34 cellular contexts compared by ENCODE assay signal in the genomic region with DNA sequence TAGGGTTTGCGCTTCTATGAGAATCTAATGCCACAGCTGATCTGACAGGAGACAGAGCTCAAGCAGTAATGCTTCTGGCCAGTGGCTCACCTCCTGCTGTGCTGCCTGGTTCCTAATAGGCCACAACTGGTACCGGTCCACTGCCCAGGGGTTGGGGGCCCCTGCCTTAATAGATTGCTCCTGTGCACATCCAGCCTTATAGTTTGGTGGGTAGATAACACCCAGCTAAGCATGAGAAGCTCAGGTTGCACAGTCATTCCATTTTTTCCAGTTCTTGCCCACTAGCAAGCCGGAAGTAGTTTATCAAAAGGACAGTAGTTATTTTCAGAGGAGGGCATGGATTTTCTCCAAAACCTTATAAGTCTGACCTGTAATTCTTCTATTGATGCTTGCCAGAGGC. TPM values are rescaled to one million over a fixed set of nuclear protein-coding genes. Genes with fewer than 3 reads are reported as not detected.
"Had no signal": no experiment of that assay in that cellular context is flagged by ENCODE, and none has a peak within 500 bp of the region (broad histone marks: within the 10 kb centered on the region; RNA-seq: fewer than 3 reads in every experiment).

No MANE protein-coding gene starts in this region.

- H3K4me3 ChIP-seq: colonic mucosa, esophagus squamous epithelium, gastrocnemius medialis, heart right ventricle, left lung, lower lobe of right lung had no signal

- DNase-seq: colonic mucosa; cortex of kidney; effector CD8-positive, alpha-beta T cell; effector memory CD8-positive, alpha-beta T cell; endodermal cell; erythroblast; esophagus squamous epithelium; foreskin fibroblast; foreskin melanocyte; gastrocnemius medialis; glutamatergic neuron; head of caudate nucleus; heart right ventricle; hippocampal formation; immature natural killer cell; islet precursor cell; kidney; kidney glomerular epithelial cell; left colon; left lung; left ventricle myocardium superior; lower lobe of right lung; mesenchymal stem cell; naive thymus-derived CD4-positive, alpha-beta T cell had no signal

- H3K4me3 Mint-ChIP-seq: dendritic cell treated with granulocyte-macrophage colony-stimulating factor and Interleukin-4, amounts not matched to agents 40 ng/mL and 50 ng/mL, for 4 days; effector memory CD8-positive, alpha-beta T cell; endodermal cell; immature natural killer cell; mesothelial cell of epicardium; naive thymus-derived CD4-positive, alpha-beta T cell had no signal

- H3K9me3 ChIP-seq: colonic mucosa, esophagus squamous epithelium, gastrocnemius medialis, left lung, lower lobe of right lung had no signal

- H3K4me1 ChIP-seq: colonic mucosa, gastrocnemius medialis, heart right ventricle, left lung, lower lobe of right lung had no signal

- H3K36me3 ChIP-seq: colonic mucosa, esophagus squamous epithelium, gastrocnemius medialis, heart right ventricle, left lung, lower lobe of right lung had no signal

- H3K27ac Mint-ChIP-seq: dendritic cell treated with granulocyte-macrophage colony-stimulating factor and Interleukin-4, amounts not matched to agents 40 ng/mL and 50 ng/mL, for 4 days; effector memory CD8-positive, alpha-beta T cell; endodermal cell; immature natural killer cell; mesothelial cell of epicardium; naive thymus-derived CD4-positive, alpha-beta T cell had no signal

- H3K36me3 Mint-ChIP-seq: immature natural killer cell, mesothelial cell of epicardium had no signal

- H3K4me1 Mint-ChIP-seq: immature natural killer cell; naive thymus-derived CD4-positive, alpha-beta T cell had no signal

- H3K9me3 Mint-ChIP-seq: dendritic cell treated with granulocyte-macrophage colony-stimulating factor and Interleukin-4, amounts not matched to agents 40 ng/mL and 50 ng/mL, for 4 days; effector memory CD8-positive, alpha-beta T cell; endodermal cell; immature natural killer cell had no signal

- H3K27me3 Mint-ChIP-seq: dendritic cell treated with granulocyte-macrophage colony-stimulating factor and Interleukin-4, amounts not matched to agents 40 ng/mL and 50 ng/mL, for 4 days had no signal

- H3K27me3 ChIP-seq: colonic mucosa, gastrocnemius medialis, left lung had no signal

- H3K27ac ChIP-seq: colonic mucosa, epithelial cell of prostate, esophagus squamous epithelium, gastrocnemius medialis, heart right ventricle, left lung, lower lobe of right lung had no signal

RNA-seq across cellular contexts. Expression of gene KRTAP1-5, which starts 7.6 kb away (rescaled TPM):
- total RNA-seq: colonic mucosa; dermis microvascular lymphatic vessel endothelial cell; endodermal cell; esophagus mucosa; esophagus squamous epithelium; gastrocnemius medialis; heart right ventricle; kidney; left colon; left lung; left ventricle myocardium superior; lower lobe of right lung; lung microvascular endothelial cell; mesenteric fat pad; mesothelial cell of epicardium; mononuclear cell; mucosa of gallbladder; naive thymus-derived CD4-positive, alpha-beta T cell had no signal
- polyA plus RNA-seq: heart right ventricle; immature natural killer cell; naive thymus-derived CD4-positive, alpha-beta T cell had no signal

RNA-seq across cellular contexts. Expression of gene KRTAP3-1, which starts 10.5 kb away (rescaled TPM):
- total RNA-seq: colonic mucosa; dermis microvascular lymphatic vessel endothelial cell; endodermal cell; esophagus mucosa; esophagus squamous epithelium; gastrocnemius medialis; glomerular endothelial cell; heart right ventricle; kidney; left colon; left lung; left ventricle myocardium superior; lower lobe of right lung; lung microvascular endothelial cell; mesenteric fat pad; mononuclear cell; mucosa of gallbladder; naive thymus-derived CD4-positive, alpha-beta T cell had no signal
- polyA plus RNA-seq: heart right ventricle; immature natural killer cell; naive thymus-derived CD4-positive, alpha-beta T cell had no signal

RNA-seq across cellular contexts. Expression of gene KRTAP1-4, which starts 10.6 kb away (rescaled TPM):
- total RNA-seq: colonic mucosa; dermis microvascular lymphatic vessel endothelial cell; endodermal cell; esophagus mucosa; esophagus squamous epithelium; gastrocnemius medialis; glomerular endothelial cell; heart right ventricle; kidney; left colon; left lung; left ventricle myocardium superior; lower lobe of right lung; lung microvascular endothelial cell; mesenteric fat pad; mesothelial cell of epicardium; mononuclear cell; mucosa of gallbladder; naive thymus-derived CD4-positive, alpha-beta T cell had no signal
- polyA plus RNA-seq: heart right ventricle; immature natural killer cell; naive thymus-derived CD4-positive, alpha-beta T cell had no signal

RNA-seq across cellular contexts. Expression of gene KRTAP1-3, which starts 15.3 kb away (rescaled TPM):
- total RNA-seq: colonic mucosa; dermis microvascular lymphatic vessel endothelial cell; endodermal cell; esophagus mucosa; esophagus squamous epithelium; gastrocnemius medialis; glomerular endothelial cell; heart right ventricle; kidney; left colon; left lung; left ventricle myocardium superior; lower lobe of right lung; lung microvascular endothelial cell; mesenteric fat pad; mesothelial cell of epicardium; mononuclear cell; mucosa of gallbladder; naive thymus-derived CD4-positive, alpha-beta T cell had no signal
- polyA plus RNA-seq: heart right ventricle; immature natural killer cell; naive thymus-derived CD4-positive, alpha-beta T cell had no signal

RNA-seq across cellular contexts. Expression of gene KRTAP3-2, which starts 19.7 kb away (rescaled TPM):
- total RNA-seq: colonic mucosa; dermis microvascular lymphatic vessel endothelial cell; endodermal cell; esophagus mucosa; gastrocnemius medialis; glomerular endothelial cell; heart right ventricle; kidney; left colon; left lung; left ventricle myocardium superior; lower lobe of right lung; lung microvascular endothelial cell; mesenteric fat pad; mesothelial cell of epicardium; mononuclear cell; mucosa of gallbladder; naive thymus-derived CD4-positive, alpha-beta T cell had no signal
- polyA plus RNA-seq: heart right ventricle; immature natural killer cell; naive thymus-derived CD4-positive, alpha-beta T cell had no signal
